ENCODE assay signal across 11 cellular contexts in the genomic region with DNA sequence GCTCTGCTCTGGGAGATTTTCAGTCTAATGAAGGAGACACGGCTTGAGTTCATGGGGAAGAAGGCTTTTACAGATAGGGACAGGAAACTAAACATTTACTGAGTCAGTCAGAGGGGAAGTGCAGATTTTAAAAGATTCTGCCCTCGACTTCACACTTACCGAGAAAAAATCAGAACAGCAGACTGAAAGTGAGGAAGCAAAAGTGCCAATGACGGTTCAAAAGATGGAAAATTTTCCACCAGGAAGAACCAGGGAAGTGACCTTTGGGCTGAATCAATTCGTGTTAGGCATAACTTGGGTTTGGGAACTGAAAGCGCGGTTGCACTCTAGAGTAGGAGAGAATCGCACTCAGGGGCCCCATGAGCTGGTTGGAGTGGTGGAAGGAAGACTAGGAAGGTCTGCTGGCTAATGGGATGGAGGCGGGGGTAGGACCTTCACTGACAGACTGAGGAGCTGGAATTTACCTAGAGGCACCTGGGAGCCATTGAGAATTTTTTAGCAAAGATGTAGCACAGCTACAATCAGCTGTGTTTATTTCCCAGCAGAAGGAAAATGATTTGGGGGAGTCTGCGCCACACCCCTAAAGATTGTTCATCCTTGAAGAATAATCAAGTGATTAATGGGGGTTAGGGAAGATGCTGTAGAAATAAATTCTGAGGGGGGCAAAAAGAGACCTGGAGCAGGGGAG. TPM values are rescaled to one million over a fixed set of nuclear protein-coding genes. Genes with fewer than 3 reads are reported as not detected.
DNase-seq lines count a peak whose midpoint lies in the region; ATAC-seq lines count a peak whose summit lies in the region.
"Had no signal": no experiment of that assay in that cellular context is flagged by ENCODE, and none has a peak within 500 bp of the region (broad histone marks: within the 10 kb centered on the region; RNA-seq: fewer than 3 reads in every experiment).

No MANE protein-coding gene starts in this region.

- H3K9me3 Mint-ChIP-seq in naive thymus-derived CD4-positive, alpha-beta T cell = peaks cover 0 to 5% (median 0%) of the 10 kb centered on the region in 11 donors

- peak overlapping the region in 5 of 11 experiments; percentile 68 to 89 (median 78); a peak in 10 of 22 replicates for H3K27ac ChIP-seq in BLaER1 treated with 17β-estradiol and CSF1 and Interleukin-3, amounts not matched to agents 10 nM and 100 nM
- no peak overlapping the region for H3K27ac ChIP-seq in HUES6 (ENCODE audit: low read depth, low read length)
- H3K27ac ChIP-seq in caudate nucleus (ENCODE audit: low read depth, low read length) = peak overlapping the region; percentile 48
- no peak overlapping the region for H3K27ac ChIP-seq in naive thymus-derived CD4-positive, alpha-beta T cell (ENCODE audit: low read depth, low read length)
- H3K27ac ChIP-seq: tibial artery had no signal

- H3K4me3 Mint-ChIP-seq in naive thymus-derived CD4-positive, alpha-beta T cell = peak overlapping the region; percentile 72 to 94 (median 85)

- H3K36me3 ChIP-seq in BLaER1 treated with 17β-estradiol and CSF1 and Interleukin-3, amounts not matched to agents 10 nM and 100 nM = peaks cover 0 to 69% (median 0%) of the 10 kb centered on the region in 11 experiments; a peak in 8 of 22 replicates
- no peaks in the 10 kb centered on the region for H3K36me3 ChIP-seq in HUES6 (ENCODE audit: control insufficient read depth, insufficient read depth, low read length)
- no peaks in the 10 kb centered on the region for H3K36me3 ChIP-seq in naive thymus-derived CD4-positive, alpha-beta T cell (ENCODE audit: control insufficient read depth in 2 of 3, insufficient read depth in 3 of 3, low read length in 3 of 3)
- H3K36me3 ChIP-seq: MG63, tibial artery had no signal

- DNase-seq in caudate nucleus (lab: John Stamatoyannopoulos, UW) = no peak
- DNase-seq in naive thymus-derived CD4-positive, alpha-beta T cell = no peak
- no peak for DNase-seq in NCI-H2029 treated with DMSO at 0.1 percent for 48 hours (lab: John Stamatoyannopoulos, UW)
- DNase-seq in stimulated activated naive CD4-positive, alpha-beta T cell treated with Interleukin-2 at 50 U/mL for 16 hours (lab: John Stamatoyannopoulos, UW) = no peak
- no peak for DNase-seq in COLO829 (ENCODE audit: low spot score)
- DNase-seq: MG63, tibial artery had no signal

- peaks cover 11 to 74% (median 68%) of the 10 kb centered on the region in 11 experiments; a peak in 21 of 22 replicates for H3K27me3 ChIP-seq in BLaER1 treated with 17β-estradiol and CSF1 and Interleukin-3, amounts not matched to agents 10 nM and 100 nM
- peaks cover 86% of the 10 kb centered on the region for H3K27me3 ChIP-seq in HUES6 (ENCODE audit: control insufficient read depth, insufficient read depth, low read length)
- H3K27me3 ChIP-seq in naive thymus-derived CD4-positive, alpha-beta T cell (ENCODE audit: control insufficient read depth in 2 of 2, insufficient read depth in 2 of 2, low read length in 2 of 2) = peaks cover 0 to 11% of the 10 kb centered on the region in 2 donors

- H3K4me1 ChIP-seq in BLaER1 treated with 17β-estradiol and CSF1 and Interleukin-3, amounts not matched to agents 10 nM and 100 nM = peaks cover 0 to 88% (median 24%) of the 10 kb centered on the region in 10 experiments; a peak in 17 of 20 replicates
- H3K4me1 ChIP-seq in HUES6 (ENCODE audit: control insufficient read depth, insufficient read depth, low read length) = peaks cover 8% of the 10 kb centered on the region
- H3K4me1 ChIP-seq in naive thymus-derived CD4-positive, alpha-beta T cell (ENCODE audit: control insufficient read depth in 2 of 2, insufficient read depth in 2 of 2, low read length in 2 of 2) = peaks cover 0 to 12% of the 10 kb centered on the region in 2 donors

- H3K36me3 Mint-ChIP-seq in naive thymus-derived CD4-positive, alpha-beta T cell = peaks cover 0 to 3% (median 0%) of the 10 kb centered on the region in 5 donors

- peak overlapping the region in 6 of 10 experiments; percentile 51 to 90 (median 74); a peak in 11 of 20 replicates for H3K4me3 ChIP-seq in BLaER1 treated with 17β-estradiol and CSF1 and Interleukin-3, amounts not matched to agents 10 nM and 100 nM
- H3K4me3 ChIP-seq in HUES6 (ENCODE audit: low read depth, low read length) = peak overlapping the region; percentile 60
- H3K4me3 ChIP-seq in naive thymus-derived CD4-positive, alpha-beta T cell (ENCODE audit: low read length) = no peak overlapping the region
- H3K4me3 ChIP-seq: MG63 had no signal

- H3K9ac ChIP-seq in BLaER1 treated with 17β-estradiol and CSF1 and Interleukin-3, amounts not matched to agents 10 nM and 100 nM = peak overlapping the region in 5 of 11 experiments; percentile 71 to 90 (median 82); a peak in 10 of 22 replicates
- H3K9ac ChIP-seq in HUES6 (ENCODE audit: low read length) = no peak overlapping the region

- peaks cover 16 to 30% (median 23%) of the 10 kb centered on the region in 7 donors for H3K4me1 Mint-ChIP-seq in naive thymus-derived CD4-positive, alpha-beta T cell

- ATAC-seq in naive thymus-derived CD4-positive, alpha-beta T cell = peak; percentile 33
- ATAC-seq in GM19351 (IDR thresholded peaks at IDR 0.05; ENCODE audit: unreplicated experiment) = no peak

- CTCF ChIA-PET in naive thymus-derived CD4-positive, alpha-beta T cell (lab: Charles Lee) = no interaction called here

- intact Hi-C loops in naive thymus-derived CD4-positive, alpha-beta T cell (cut with micrococcal nuclease) = loop anchor here (1.0 to 5.0 kb wide), 2 partner anchors 124 to 126 kb away; no protein-coding TSS in a partner anchor

- POLR2A ChIA-PET in naive thymus-derived CD4-positive, alpha-beta T cell (lab: Charles Lee) = no interaction called here

- peaks cover 49 to 68% (median 64%) of the 10 kb centered on the region in 5 donors for H3K27me3 Mint-ChIP-seq in naive thymus-derived CD4-positive, alpha-beta T cell

- H3K9me3 ChIP-seq in BLaER1 treated with 17β-estradiol and CSF1 and Interleukin-3, amounts not matched to agents 10 nM and 100 nM (replicated peaks in 1 of 11) = peaks cover 27 to 53% (median 41%) of the 10 kb centered on the region in 11 experiments
- H3K9me3 ChIP-seq in HUES6 (ENCODE audit: control insufficient read depth, insufficient read depth, low read depth, low read length) = no peaks in the 10 kb centered on the region
- no peaks in the 10 kb centered on the region for H3K9me3 ChIP-seq in naive thymus-derived CD4-positive, alpha-beta T cell (ENCODE audit: control insufficient read depth in 2 of 3, low read length in 3 of 3)
- H3K9me3 ChIP-seq: MG63, tibial artery had no signal

- H4K20me1 ChIP-seq in BLaER1 treated with 17β-estradiol and CSF1 and Interleukin-3, amounts not matched to agents 10 nM and 100 nM = peaks cover 0 to 31% (median 0%) of the 10 kb centered on the region in 11 experiments; a peak in 6 of 22 replicates

- no peak overlapping the region for H3K27ac Mint-ChIP-seq in naive thymus-derived CD4-positive, alpha-beta T cell

- peak overlapping the region in 7 of 11 experiments; percentile 72 to 98 (median 93); a peak in 12 of 22 replicates for H3K4me2 ChIP-seq in BLaER1 treated with 17β-estradiol and CSF1 and Interleukin-3, amounts not matched to agents 10 nM and 100 nM

RNA-seq across cellular contexts. Expression of a gene that starts 1.2 kb away (rescaled TPM):
- total RNA-seq in naive thymus-derived CD4-positive, alpha-beta T cell = under 1 TPM in 3 of 5 experiments, not detected in 2; 0.19 to 0.73 (median 0.27) TPM
- polyA plus RNA-seq in naive thymus-derived CD4-positive, alpha-beta T cell = not detected
- total RNA-seq: dermis microvascular lymphatic vessel endothelial cell had no signal
